1 cellular context compared by ENCODE assay signal in the genomic region with DNA sequence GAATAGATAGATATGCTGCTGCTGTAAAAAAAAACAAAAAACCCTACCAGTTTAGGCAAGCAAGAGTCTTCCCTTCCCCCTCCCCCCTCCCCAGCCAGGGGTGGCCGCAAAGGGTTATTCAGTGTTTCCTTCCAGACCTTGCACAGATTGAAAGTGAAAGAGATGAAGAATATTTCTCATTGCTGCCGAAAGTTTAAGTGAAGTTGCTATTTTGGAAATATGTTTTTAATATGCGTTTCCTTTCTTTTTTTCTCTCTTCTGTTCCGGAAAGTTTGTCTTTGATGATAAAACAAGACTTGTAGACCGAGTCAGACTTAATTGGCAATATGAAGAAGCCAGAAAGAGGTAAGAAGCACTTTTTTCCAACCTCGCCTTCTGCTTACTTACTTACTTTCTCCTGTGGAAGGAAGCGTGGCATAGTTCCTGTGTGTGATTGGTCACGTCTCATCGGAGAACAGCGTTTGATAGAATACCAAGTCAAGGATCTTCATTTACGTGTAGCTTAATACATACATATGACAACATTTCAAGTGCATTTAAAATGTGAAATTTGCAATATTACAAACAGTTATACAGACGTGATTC.
A peak's percentile ranks its signal among the peaks of the same experiment; 100 is the strongest.
TF ChIP-seq lines count a peak whose summit lies in the region.

No MANE protein-coding gene starts in this region.

TF ChIP-seq in GM12878, 131 proteins besides CTCF, POLR2A, EP300 and RAD21 (continued from another document and continues in another):
- TF ChIP-seq, protein P1, sequence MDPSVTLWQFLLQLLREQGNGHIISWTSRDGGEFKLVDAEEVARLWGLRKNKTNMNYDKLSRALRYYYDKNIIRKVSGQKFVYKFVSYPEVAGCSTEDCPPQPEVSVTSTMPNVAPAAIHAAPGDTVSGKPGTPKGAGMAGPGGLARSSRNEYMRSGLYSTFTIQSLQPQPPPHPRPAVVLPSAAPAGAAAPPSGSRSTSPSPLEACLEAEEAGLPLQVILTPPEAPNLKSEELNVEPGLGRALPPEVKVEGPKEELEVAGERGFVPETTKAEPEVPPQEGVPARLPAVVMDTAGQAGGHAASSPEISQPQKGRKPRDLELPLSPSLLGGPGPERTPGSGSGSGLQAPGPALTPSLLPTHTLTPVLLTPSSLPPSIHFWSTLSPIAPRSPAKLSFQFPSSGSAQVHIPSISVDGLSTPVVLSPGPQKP (IDR thresholded peaks at IDR 0.05; ENCODE audit: low read depth, low read length), result no peak
- TF ChIP-seq, protein P2, sequence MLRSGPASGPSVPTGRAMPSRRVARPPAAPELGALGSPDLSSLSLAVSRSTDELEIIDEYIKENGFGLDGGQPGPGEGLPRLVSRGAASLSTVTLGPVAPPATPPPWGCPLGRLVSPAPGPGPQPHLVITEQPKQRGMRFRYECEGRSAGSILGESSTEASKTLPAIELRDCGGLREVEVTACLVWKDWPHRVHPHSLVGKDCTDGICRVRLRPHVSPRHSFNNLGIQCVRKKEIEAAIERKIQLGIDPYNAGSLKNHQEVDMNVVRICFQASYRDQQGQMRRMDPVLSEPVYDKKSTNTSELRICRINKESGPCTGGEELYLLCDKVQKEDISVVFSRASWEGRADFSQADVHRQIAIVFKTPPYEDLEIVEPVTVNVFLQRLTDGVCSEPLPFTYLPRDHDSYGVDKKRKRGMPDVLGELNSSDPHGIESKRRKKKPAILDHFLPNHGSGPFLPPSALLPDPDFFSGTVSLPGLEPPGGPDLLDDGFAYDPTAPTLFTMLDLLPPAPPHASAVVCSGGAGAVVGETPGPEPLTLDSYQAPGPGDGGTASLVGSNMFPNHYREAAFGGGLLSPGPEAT (IDR thresholded peaks at IDR 0.05; ENCODE audit: low read depth), result peak; percentile 29; the same call in 1 of the 2 replicates
- no peak for TF ChIP-seq POLR2AphosphoS2 (IDR thresholded peaks at IDR 0.05; ENCODE audit: low read depth, low read length)
- no peak for TF ChIP-seq ZSCAN29 (IDR thresholded peaks at IDR 0.05)
- peak; percentile 74; the same call in 1 of the 2 replicates for TF ChIP-seq MEF2A (IDR thresholded peaks at IDR 0.05; ENCODE audit: insufficient read depth, low read depth, low read length)
- TF ChIP-seq, protein P3, sequence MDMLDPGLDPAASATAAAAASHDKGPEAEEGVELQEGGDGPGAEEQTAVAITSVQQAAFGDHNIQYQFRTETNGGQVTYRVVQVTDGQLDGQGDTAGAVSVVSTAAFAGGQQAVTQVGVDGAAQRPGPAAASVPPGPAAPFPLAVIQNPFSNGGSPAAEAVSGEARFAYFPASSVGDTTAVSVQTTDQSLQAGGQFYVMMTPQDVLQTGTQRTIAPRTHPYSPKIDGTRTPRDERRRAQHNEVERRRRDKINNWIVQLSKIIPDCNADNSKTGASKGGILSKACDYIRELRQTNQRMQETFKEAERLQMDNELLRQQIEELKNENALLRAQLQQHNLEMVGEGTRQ (IDR thresholded peaks at IDR 0.05; ENCODE audit: borderline replicate concordance, low read depth, low read length), result no peak
- no peak for TF ChIP-seq IRF4 (IDR thresholded peaks at IDR 0.05; ENCODE audit: low read depth, low read length)
- TF ChIP-seq SUZ12 (IDR thresholded peaks at IDR 0.05; ENCODE audit: unreplicated experiment), result no peak
- TF ChIP-seq, protein P4, sequence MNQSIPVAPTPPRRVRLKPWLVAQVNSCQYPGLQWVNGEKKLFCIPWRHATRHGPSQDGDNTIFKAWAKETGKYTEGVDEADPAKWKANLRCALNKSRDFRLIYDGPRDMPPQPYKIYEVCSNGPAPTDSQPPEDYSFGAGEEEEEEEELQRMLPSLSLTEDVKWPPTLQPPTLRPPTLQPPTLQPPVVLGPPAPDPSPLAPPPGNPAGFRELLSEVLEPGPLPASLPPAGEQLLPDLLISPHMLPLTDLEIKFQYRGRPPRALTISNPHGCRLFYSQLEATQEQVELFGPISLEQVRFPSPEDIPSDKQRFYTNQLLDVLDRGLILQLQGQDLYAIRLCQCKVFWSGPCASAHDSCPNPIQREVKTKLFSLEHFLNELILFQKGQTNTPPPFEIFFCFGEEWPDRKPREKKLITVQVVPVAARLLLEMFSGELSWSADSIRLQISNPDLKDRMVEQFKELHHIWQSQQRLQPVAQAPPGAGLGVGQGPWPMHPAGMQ (IDR thresholded peaks at IDR 0.05; ENCODE audit: borderline replicate concordance), result no peak
- TF ChIP-seq RB1 (IDR thresholded peaks at IDR 0.05; ENCODE audit: borderline replicate concordance), result no peak
- no peak for TF ChIP-seq GABPA (IDR thresholded peaks at IDR 0.05; ENCODE audit: low read depth)
- TF ChIP-seq, protein P5, sequence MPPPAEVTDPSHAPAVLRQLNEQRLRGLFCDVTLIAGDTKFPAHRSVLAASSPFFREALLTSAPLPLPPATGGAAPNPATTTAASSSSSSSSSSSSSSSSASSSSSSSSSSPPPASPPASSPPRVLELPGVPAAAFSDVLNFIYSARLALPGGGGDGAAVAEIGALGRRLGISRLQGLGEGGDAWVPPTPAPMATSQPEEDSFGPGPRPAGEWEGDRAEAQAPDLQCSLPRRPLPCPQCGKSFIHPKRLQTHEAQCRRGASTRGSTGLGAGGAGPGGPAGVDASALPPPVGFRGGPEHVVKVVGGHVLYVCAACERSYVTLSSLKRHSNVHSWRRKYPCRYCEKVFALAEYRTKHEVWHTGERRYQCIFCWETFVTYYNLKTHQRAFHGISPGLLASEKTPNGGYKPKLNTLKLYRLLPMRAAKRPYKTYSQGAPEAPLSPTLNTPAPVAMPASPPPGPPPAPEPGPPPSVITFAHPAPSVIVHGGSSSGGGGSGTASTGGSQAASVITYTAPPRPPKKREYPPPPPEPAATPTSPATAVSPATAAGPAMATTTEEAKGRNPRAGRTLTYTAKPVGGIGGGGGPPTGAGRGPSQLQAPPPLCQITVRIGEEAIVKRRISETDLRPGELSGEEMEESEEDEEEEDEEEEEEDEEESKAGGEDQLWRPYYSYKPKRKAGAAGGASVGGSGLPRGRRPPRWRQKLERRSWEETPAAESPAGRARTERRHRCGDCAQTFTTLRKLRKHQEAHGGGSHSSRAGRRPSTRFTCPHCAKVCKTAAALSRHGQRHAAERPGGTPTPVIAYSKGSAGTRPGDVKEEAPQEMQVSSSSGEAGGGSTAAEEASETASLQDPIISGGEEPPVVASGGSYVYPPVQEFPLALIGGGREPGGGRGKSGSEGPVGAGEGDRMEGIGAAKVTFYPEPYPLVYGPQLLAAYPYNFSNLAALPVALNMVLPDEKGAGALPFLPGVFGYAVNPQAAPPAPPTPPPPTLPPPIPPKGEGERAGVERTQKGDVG (CRISPR knock-in tag; IDR thresholded peaks at IDR 0.05), result no peak
- TF ChIP-seq, protein P6, sequence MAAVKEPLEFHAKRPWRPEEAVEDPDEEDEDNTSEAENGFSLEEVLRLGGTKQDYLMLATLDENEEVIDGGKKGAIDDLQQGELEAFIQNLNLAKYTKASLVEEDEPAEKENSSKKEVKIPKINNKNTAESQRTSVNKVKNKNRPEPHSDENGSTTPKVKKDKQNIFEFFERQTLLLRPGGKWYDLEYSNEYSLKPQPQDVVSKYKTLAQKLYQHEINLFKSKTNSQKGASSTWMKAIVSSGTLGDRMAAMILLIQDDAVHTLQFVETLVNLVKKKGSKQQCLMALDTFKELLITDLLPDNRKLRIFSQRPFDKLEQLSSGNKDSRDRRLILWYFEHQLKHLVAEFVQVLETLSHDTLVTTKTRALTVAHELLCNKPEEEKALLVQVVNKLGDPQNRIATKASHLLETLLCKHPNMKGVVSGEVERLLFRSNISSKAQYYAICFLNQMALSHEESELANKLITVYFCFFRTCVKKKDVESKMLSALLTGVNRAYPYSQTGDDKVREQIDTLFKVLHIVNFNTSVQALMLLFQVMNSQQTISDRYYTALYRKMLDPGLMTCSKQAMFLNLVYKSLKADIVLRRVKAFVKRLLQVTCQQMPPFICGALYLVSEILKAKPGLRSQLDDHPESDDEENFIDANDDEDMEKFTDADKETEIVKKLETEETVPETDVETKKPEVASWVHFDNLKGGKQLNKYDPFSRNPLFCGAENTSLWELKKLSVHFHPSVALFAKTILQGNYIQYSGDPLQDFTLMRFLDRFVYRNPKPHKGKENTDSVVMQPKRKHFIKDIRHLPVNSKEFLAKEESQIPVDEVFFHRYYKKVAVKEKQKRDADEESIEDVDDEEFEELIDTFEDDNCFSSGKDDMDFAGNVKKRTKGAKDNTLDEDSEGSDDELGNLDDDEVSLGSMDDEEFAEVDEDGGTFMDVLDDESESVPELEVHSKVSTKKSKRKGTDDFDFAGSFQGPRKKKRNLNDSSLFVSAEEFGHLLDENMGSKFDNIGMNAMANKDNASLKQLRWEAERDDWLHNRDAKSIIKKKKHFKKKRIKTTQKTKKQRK (IDR thresholded peaks at IDR 0.05; ENCODE audit: low read depth, low read length), result no peak
- TF ChIP-seq ZNF274 (IDR thresholded peaks at IDR 0.05; ENCODE audit: insufficient read depth, insufficient read length), result no peak
- TF ChIP-seq, protein P7, sequence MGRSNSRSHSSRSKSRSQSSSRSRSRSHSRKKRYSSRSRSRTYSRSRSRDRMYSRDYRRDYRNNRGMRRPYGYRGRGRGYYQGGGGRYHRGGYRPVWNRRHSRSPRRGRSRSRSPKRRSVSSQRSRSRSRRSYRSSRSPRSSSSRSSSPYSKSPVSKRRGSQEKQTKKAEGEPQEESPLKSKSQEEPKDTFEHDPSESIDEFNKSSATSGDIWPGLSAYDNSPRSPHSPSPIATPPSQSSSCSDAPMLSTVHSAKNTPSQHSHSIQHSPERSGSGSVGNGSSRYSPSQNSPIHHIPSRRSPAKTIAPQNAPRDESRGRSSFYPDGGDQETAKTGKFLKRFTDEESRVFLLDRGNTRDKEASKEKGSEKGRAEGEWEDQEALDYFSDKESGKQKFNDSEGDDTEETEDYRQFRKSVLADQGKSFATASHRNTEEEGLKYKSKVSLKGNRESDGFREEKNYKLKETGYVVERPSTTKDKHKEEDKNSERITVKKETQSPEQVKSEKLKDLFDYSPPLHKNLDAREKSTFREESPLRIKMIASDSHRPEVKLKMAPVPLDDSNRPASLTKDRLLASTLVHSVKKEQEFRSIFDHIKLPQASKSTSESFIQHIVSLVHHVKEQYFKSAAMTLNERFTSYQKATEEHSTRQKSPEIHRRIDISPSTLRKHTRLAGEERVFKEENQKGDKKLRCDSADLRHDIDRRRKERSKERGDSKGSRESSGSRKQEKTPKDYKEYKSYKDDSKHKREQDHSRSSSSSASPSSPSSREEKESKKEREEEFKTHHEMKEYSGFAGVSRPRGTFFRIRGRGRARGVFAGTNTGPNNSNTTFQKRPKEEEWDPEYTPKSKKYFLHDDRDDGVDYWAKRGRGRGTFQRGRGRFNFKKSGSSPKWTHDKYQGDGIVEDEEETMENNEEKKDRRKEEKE (IDR thresholded peaks at IDR 0.05), result no peak
- TF ChIP-seq, protein P8, sequence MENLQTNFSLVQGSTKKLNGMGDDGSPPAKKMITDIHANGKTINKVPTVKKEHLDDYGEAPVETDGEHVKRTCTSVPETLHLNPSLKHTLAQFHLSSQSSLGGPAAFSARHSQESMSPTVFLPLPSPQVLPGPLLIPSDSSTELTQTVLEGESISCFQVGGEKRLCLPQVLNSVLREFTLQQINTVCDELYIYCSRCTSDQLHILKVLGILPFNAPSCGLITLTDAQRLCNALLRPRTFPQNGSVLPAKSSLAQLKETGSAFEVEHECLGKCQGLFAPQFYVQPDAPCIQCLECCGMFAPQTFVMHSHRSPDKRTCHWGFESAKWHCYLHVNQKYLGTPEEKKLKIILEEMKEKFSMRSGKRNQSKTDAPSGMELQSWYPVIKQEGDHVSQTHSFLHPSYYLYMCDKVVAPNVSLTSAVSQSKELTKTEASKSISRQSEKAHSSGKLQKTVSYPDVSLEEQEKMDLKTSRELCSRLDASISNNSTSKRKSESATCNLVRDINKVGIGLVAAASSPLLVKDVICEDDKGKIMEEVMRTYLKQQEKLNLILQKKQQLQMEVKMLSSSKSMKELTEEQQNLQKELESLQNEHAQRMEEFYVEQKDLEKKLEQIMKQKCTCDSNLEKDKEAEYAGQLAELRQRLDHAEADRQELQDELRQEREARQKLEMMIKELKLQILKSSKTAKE (IDR thresholded peaks at IDR 0.05; ENCODE audit: low read depth, poor library complexity, severe bottlenecking), result peak; percentile 47
- 0 out of 4 replicates have a peak, but pooled peaks of 1 of the 2 experiments have one; percentile 16 for TF ChIP-seq BHLHE40 (IDR thresholded peaks at IDR 0.05; ENCODE audit: borderline replicate concordance in 1 of 2, low read depth in 2 of 2, low read length in 1 of 2)
- no peak for TF ChIP-seq EZH2 (IDR thresholded peaks at IDR 0.05; ENCODE audit: borderline replicate concordance, control insufficient read depth, low read depth, low read length)
- no peak for TF ChIP-seq RCOR1 (conservative IDR thresholded peaks at IDR 0.05; ENCODE audit: low read depth, low read length)
- TF ChIP-seq NFXL1 (IDR thresholded peaks at IDR 0.05; ENCODE audit: borderline replicate concordance), result no peak
- TF ChIP-seq ZNF384 (IDR thresholded peaks at IDR 0.05; ENCODE audit: borderline replicate concordance, low read depth, low read length), result peak; percentile 83; the same call in 1 of the 2 replicates
- peak; percentile 55; the same call in 1 of the 2 replicates for TF ChIP-seq CREM (IDR thresholded peaks at IDR 0.05; ENCODE audit: low read depth)
- TF ChIP-seq, protein P9, sequence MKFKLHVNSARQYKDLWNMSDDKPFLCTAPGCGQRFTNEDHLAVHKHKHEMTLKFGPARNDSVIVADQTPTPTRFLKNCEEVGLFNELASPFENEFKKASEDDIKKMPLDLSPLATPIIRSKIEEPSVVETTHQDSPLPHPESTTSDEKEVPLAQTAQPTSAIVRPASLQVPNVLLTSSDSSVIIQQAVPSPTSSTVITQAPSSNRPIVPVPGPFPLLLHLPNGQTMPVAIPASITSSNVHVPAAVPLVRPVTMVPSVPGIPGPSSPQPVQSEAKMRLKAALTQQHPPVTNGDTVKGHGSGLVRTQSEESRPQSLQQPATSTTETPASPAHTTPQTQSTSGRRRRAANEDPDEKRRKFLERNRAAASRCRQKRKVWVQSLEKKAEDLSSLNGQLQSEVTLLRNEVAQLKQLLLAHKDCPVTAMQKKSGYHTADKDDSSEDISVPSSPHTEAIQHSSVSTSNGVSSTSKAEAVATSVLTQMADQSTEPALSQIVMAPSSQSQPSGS (IDR thresholded peaks at IDR 0.05; ENCODE audit: low read length), result peak; percentile 80
- no peak for TF ChIP-seq ZNF24 (IDR thresholded peaks at IDR 0.05)
- peak; percentile 42; the same call in 1 of the 2 replicates for TF ChIP-seq SMARCA5 (IDR thresholded peaks at IDR 0.05)
- TF ChIP-seq SREBF1 (IDR thresholded peaks at IDR 0.05; ENCODE audit: low read length), result no peak
- no peak for TF ChIP-seq PML (IDR thresholded peaks at IDR 0.05; ENCODE audit: low read length)
- no peak for TF ChIP-seq PAX8 (IDR thresholded peaks at IDR 0.05)
- no peak for TF ChIP-seq HDAC2 (IDR thresholded peaks at IDR 0.05)
- TF ChIP-seq STAT3 (IDR thresholded peaks at IDR 0.05; ENCODE audit: low read depth, low read length), result no peak
- TF ChIP-seq, protein P10, sequence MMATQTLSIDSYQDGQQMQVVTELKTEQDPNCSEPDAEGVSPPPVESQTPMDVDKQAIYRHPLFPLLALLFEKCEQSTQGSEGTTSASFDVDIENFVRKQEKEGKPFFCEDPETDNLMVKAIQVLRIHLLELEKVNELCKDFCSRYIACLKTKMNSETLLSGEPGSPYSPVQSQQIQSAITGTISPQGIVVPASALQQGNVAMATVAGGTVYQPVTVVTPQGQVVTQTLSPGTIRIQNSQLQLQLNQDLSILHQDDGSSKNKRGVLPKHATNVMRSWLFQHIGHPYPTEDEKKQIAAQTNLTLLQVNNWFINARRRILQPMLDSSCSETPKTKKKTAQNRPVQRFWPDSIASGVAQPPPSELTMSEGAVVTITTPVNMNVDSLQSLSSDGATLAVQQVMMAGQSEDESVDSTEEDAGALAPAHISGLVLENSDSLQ (IDR thresholded peaks at IDR 0.05), result no peak
- no peak for TF ChIP-seq SRF (IDR thresholded peaks at IDR 0.05; ENCODE audit: low read depth in 2 of 2, low read length in 2 of 2)
- TF ChIP-seq JUNB (IDR thresholded peaks at IDR 0.05), result peak; percentile 38; the same call in 1 of the 2 replicates
- no peak for TF ChIP-seq TARDBP (IDR thresholded peaks at IDR 0.05; ENCODE audit: borderline replicate concordance)
- TF ChIP-seq TCF3 (IDR thresholded peaks at IDR 0.05; ENCODE audit: borderline replicate concordance, insufficient read depth, low read depth, low read length), result no peak
- TF ChIP-seq RAD51 (IDR thresholded peaks at IDR 0.05), result no peak
- TF ChIP-seq TBL1XR1 (IDR thresholded peaks at IDR 0.05; ENCODE audit: low read depth, low read length), result no peak
